ENCODE assay signal across 25 cellular contexts in genomic region chr17:80829166-80829813, GRCh38.
DNase-seq lines count a peak whose midpoint lies in the region; ATAC-seq, FAIRE-seq and TF ChIP-seq lines count a peak whose summit lies in the region.
"Had no signal": no experiment of that assay in that cellular context is flagged by ENCODE, and none has a peak within 500 bp of the region (broad histone marks: within the 10 kb centered on the region; RNA-seq: fewer than 3 reads in every experiment).

No MANE protein-coding gene starts in this region.

- ATAC-seq in left lung (no peak), HG03354 (IDR thresholded peaks at IDR 0.05; ENCODE audit: poor library complexity, severe bottlenecking, unreplicated experiment) (no peak)
- ATAC-seq: A549; activated naive CD4-positive, alpha-beta T cell treated with anti-CD3 and anti-CD28 coated beads, Interleukin-2, amount 50 U/mL, for 72 hours had no signal

- peaks cover 59% of the 10 kb centered on the region for H3K4me1 Mint-ChIP-seq in activated CD4-positive, alpha-beta memory T cell treated with anti-CD3 and anti-CD28 coated beads, Interleukin-2, amount 10 ng/mL, durations not matched to agents 7 days and 5 days
- peaks cover 34% of the 10 kb centered on the region for H3K4me1 Mint-ChIP-seq in activated CD4-positive, alpha-beta memory T cell treated with anti-CD3 and anti-CD28 coated beads for 36 hours (ENCODE audit: low read depth)
- H3K4me1 Mint-ChIP-seq in activated T-helper 1 cell treated with anti-CD3 and anti-CD28 coated beads, Interleukin-12 subunit alpha, Interleukin-12 subunit beta, Interleukin-2, Interleukin-4 antibody, amounts not matched to agents 30 ng/mL and 10 ng/mL and 1 ng/mL, durations not matched to agents 14 hours and 24 hours and 36 hours (ENCODE audit: low read depth), result peaks cover 54% of the 10 kb centered on the region

- peaks cover 42% of the 10 kb centered on the region for H3K36me3 Mint-ChIP-seq in activated CD4-positive, alpha-beta memory T cell treated with anti-CD3 and anti-CD28 coated beads, Interleukin-2, amount 10 ng/mL, durations not matched to agents 7 days and 5 days (ENCODE audit: low read depth)
- peaks cover 6% of the 10 kb centered on the region for H3K36me3 Mint-ChIP-seq in activated CD4-positive, alpha-beta memory T cell treated with anti-CD3 and anti-CD28 coated beads for 36 hours
- peaks cover 24% of the 10 kb centered on the region for H3K36me3 Mint-ChIP-seq in activated T-helper 1 cell treated with anti-CD3 and anti-CD28 coated beads, Interleukin-12 subunit alpha, Interleukin-12 subunit beta, Interleukin-2, Interleukin-4 antibody, amounts not matched to agents 30 ng/mL and 10 ng/mL and 1 ng/mL, durations not matched to agents 14 hours and 24 hours and 36 hours (ENCODE audit: low read depth)

- no peak for FAIRE-seq in frontal cortex (lab: Jason Lieb, UNC)
- FAIRE-seq: astrocyte, GM12892, RCC 7860 had no signal

- no peak overlapping the region for H3K4me3 Mint-ChIP-seq in activated CD4-positive, alpha-beta memory T cell treated with anti-CD3 and anti-CD28 coated beads, Interleukin-2, amount 10 ng/mL, durations not matched to agents 7 days and 5 days
- no peak overlapping the region for H3K4me3 Mint-ChIP-seq in activated CD4-positive, alpha-beta memory T cell treated with anti-CD3 and anti-CD28 coated beads for 36 hours
- H3K4me3 Mint-ChIP-seq in activated T-helper 1 cell treated with anti-CD3 and anti-CD28 coated beads, Interleukin-12 subunit alpha, Interleukin-12 subunit beta, Interleukin-2, Interleukin-4 antibody, amounts not matched to agents 30 ng/mL and 10 ng/mL and 1 ng/mL, durations not matched to agents 14 hours and 24 hours and 36 hours, result no peak overlapping the region
- H3K4me3 Mint-ChIP-seq: central memory CD8-positive, alpha-beta T cell; nephron had no signal

- no peak for TF ChIP-seq CTCF in left lung (IDR thresholded peaks at IDR 0.05)

- H3K27me3 Mint-ChIP-seq in activated CD4-positive, alpha-beta memory T cell treated with anti-CD3 and anti-CD28 coated beads, Interleukin-2, amount 10 ng/mL, durations not matched to agents 7 days and 5 days, result no peaks in the 10 kb centered on the region
- H3K27me3 Mint-ChIP-seq in activated CD4-positive, alpha-beta memory T cell treated with anti-CD3 and anti-CD28 coated beads for 36 hours, result no peaks in the 10 kb centered on the region
- H3K27me3 Mint-ChIP-seq in activated T-helper 1 cell treated with anti-CD3 and anti-CD28 coated beads, Interleukin-12 subunit alpha, Interleukin-12 subunit beta, Interleukin-2, Interleukin-4 antibody, amounts not matched to agents 30 ng/mL and 10 ng/mL and 1 ng/mL, durations not matched to agents 14 hours and 24 hours and 36 hours (ENCODE audit: insufficient read depth), result no peaks in the 10 kb centered on the region
- H3K27me3 Mint-ChIP-seq: CD8-positive, alpha-beta memory T cell; central memory CD8-positive, alpha-beta T cell had no signal

- CTCF ChIA-PET in activated CD4-positive, alpha-beta memory T cell treated with anti-CD3 and anti-CD28 coated beads, Interleukin-2, amount 10 ng/mL, durations not matched to agents 7 days and 5 days (lab: Charles Lee), result interaction anchor here (0.8 kb wide), 1 partner anchor 18 kb away, joined by 3 read pairs; no protein-coding TSS in a partner anchor
- CTCF ChIA-PET in activated CD4-positive, alpha-beta memory T cell treated with anti-CD3 and anti-CD28 coated beads for 36 hours (lab: Charles Lee), result no interaction called here

- H3K9me3 ChIP-seq in left lung, result no peaks in the 10 kb centered on the region
- H3K9me3 ChIP-seq: A549, stomach, tibial artery had no signal

- H3K27me3 ChIP-seq in H7 (ENCODE audit: control insufficient read depth, insufficient read depth, low read length) (no peaks in the 10 kb centered on the region), left lung (no peaks in the 10 kb centered on the region)
- H3K27me3 ChIP-seq: stomach, tibial artery had no signal

- POLR2A ChIA-PET in activated CD4-positive, alpha-beta memory T cell treated with anti-CD3 and anti-CD28 coated beads, Interleukin-2, amount 10 ng/mL, durations not matched to agents 7 days and 5 days (lab: Charles Lee), result no interaction called here
- POLR2A ChIA-PET in activated CD4-positive, alpha-beta memory T cell treated with anti-CD3 and anti-CD28 coated beads for 36 hours (lab: Charles Lee), result no interaction called here

- no peaks in the 10 kb centered on the region for H3K9me3 Mint-ChIP-seq in activated CD4-positive, alpha-beta memory T cell treated with anti-CD3 and anti-CD28 coated beads, Interleukin-2, amount 10 ng/mL, durations not matched to agents 7 days and 5 days
- no peaks in the 10 kb centered on the region for H3K9me3 Mint-ChIP-seq in activated CD4-positive, alpha-beta memory T cell treated with anti-CD3 and anti-CD28 coated beads for 36 hours
- H3K9me3 Mint-ChIP-seq in activated T-helper 1 cell treated with anti-CD3 and anti-CD28 coated beads, Interleukin-12 subunit alpha, Interleukin-12 subunit beta, Interleukin-2, Interleukin-4 antibody, amounts not matched to agents 30 ng/mL and 10 ng/mL and 1 ng/mL, durations not matched to agents 14 hours and 24 hours and 36 hours, result no peaks in the 10 kb centered on the region
- H3K9me3 Mint-ChIP-seq: activated naive CD4-positive, alpha-beta T cell treated with anti-CD3 and anti-CD28 coated beads, Interleukin-2, amount 50 U/mL, for 72 hours; CD8-positive, alpha-beta memory T cell; central memory CD8-positive, alpha-beta T cell; nephron had no signal

- peak overlapping the region; percentile 31 for H3K27ac Mint-ChIP-seq in activated CD4-positive, alpha-beta memory T cell treated with anti-CD3 and anti-CD28 coated beads, Interleukin-2, amount 10 ng/mL, durations not matched to agents 7 days and 5 days
- no peak overlapping the region for H3K27ac Mint-ChIP-seq in activated CD4-positive, alpha-beta memory T cell treated with anti-CD3 and anti-CD28 coated beads for 36 hours
- H3K27ac Mint-ChIP-seq in activated T-helper 1 cell treated with anti-CD3 and anti-CD28 coated beads, Interleukin-12 subunit alpha, Interleukin-12 subunit beta, Interleukin-2, Interleukin-4 antibody, amounts not matched to agents 30 ng/mL and 10 ng/mL and 1 ng/mL, durations not matched to agents 14 hours and 24 hours and 36 hours, result peak overlapping the region; percentile 63

- DNase-seq in activated CD4-positive, alpha-beta memory T cell treated with anti-CD3 and anti-CD28 coated beads, Interleukin-2, amount 10 ng/mL, durations not matched to agents 7 days and 5 days, result no peak
- no peak for DNase-seq in activated CD4-positive, alpha-beta memory T cell treated with anti-CD3 and anti-CD28 coated beads for 36 hours
- DNase-seq in H7, result peak; percentile 43
- DNase-seq in activated T-helper 1 cell treated with anti-CD3 and anti-CD28 coated beads, Interleukin-12 subunit alpha, Interleukin-12 subunit beta, Interleukin-2, Interleukin-4 antibody, amounts not matched to agents 30 ng/mL and 10 ng/mL and 1 ng/mL, durations not matched to agents 14 hours and 24 hours and 36 hours (ENCODE audit: low spot score), result no peak
- DNase-seq in left lung, result peak; percentile 11 to 73
- DNase-seq in frontal cortex (ENCODE audit: low spot score in 2 of 2), result no peak
- DNase-seq in stimulated activated naive CD4-positive, alpha-beta T cell (lab: John Stamatoyannopoulos, UW), result no peak
- DNase-seq: CD8-positive, alpha-beta memory T cell; dermis blood vessel endothelial cell; NCI-H1436; NCI-H2081 treated with DMSO at 0.1 percent for 48 hours; NCI-H226; NCI-H69; stomach; T-helper 9 cell had no signal

- peaks cover 9 to 32% of the 10 kb centered on the region in 2 donors for H3K4me1 ChIP-seq in left lung

- H3K36me3 ChIP-seq in H7 (replicated peaks; ENCODE audit: control insufficient read depth, insufficient read depth, low read length) (no peaks in the 10 kb centered on the region), left lung (peaks cover 0 to 25% of the 10 kb centered on the region in 2 donors)

- H3K4me3 ChIP-seq in H7 (ENCODE audit: insufficient read depth, low read depth, low read length), result no peak overlapping the region
- no peak overlapping the region for H3K4me3 ChIP-seq in left lung
- H3K4me3 ChIP-seq: A549, stomach, tibial artery had no signal

- no peak overlapping the region for H3K27ac ChIP-seq in left lung
- H3K27ac ChIP-seq: A549, stomach, tibial artery, VCaP had no signal

- intact Hi-C loops in activated CD4-positive, alpha-beta memory T cell treated with anti-CD3 and anti-CD28 coated beads for 36 hours (cut with micrococcal nuclease), result no loop called here
- intact Hi-C loops in activated T-helper 1 cell treated with anti-CD3 and anti-CD28 coated beads, Interleukin-12 subunit alpha, Interleukin-12 subunit beta, Interleukin-2, Interleukin-4 antibody, amounts not matched to agents 30 ng/mL and 10 ng/mL and 1 ng/mL, durations not matched to agents 14 hours and 24 hours and 36 hours (cut with micrococcal nuclease), result no loop called here
- intact Hi-C loops in left lung (cut with DNase I), result no loop called here

Comparison
In these comparisons a context has a peak if more than half of its experiments do, and no peak if none do; other contexts are left out.
1. DNase-seq: peak in H7 (single experiment) and left lung (2 of 2); none in activated CD4-positive, alpha-beta memory T cell treated with anti-CD3 and anti-CD28 coated beads, Interleukin-2, amount 10 ng/mL, durations not matched to agents 7 days and 5 days (single experiment), activated CD4-positive, alpha-beta memory T cell treated with anti-CD3 and anti-CD28 coated beads for 36 hours (single experiment), activated T-helper 1 cell treated with anti-CD3 and anti-CD28 coated beads, Interleukin-12 subunit alpha, Interleukin-12 subunit beta, Interleukin-2, Interleukin-4 antibody, amounts not matched to agents 30 ng/mL and 10 ng/mL and 1 ng/mL, durations not matched to agents 14 hours and 24 hours and 36 hours (single experiment), frontal cortex (0 of 2) and stimulated activated naive CD4-positive, alpha-beta T cell (0 of 6).